23 cellular contexts compared by ENCODE assay signal in the genomic region with DNA sequence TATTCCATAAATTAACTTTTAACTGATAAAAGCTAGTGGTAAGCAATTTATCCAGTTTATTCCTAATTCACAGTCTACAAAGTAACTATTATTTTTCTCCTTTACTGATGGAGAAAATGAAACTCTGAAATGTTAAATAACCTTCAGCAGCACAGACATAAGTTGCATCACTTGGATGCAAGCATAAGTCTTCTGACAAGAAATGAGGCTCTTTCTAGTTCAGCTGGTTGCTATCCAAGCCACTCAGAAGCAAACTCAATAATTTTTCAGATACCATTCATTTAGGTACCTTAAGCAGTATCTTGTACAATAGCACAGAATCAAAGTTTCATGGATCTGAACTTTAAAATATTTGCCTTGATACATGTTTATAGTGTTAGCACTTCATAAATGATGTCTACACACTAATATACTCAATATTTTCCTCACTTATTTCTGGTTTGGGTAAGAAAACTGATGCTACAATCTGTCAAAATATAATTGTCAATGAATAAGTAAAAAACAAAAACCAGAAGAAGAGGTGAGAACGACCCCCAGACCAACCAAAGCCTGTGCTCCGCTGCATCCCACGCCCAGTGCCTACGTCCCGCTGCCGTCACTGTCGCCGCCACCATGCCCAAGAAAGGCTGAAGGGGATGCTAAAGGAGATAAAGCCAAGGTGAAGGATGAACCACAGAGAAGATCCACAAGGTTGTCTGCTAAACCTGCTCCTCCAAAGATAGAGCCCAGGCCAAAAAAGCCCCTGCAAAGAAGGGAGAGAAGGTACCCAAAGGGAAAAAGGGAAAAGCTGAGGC.
DNase-seq lines count a peak whose midpoint lies in the region; ATAC-seq and TF ChIP-seq lines count a peak whose summit lies in the region.
"Had no signal": no experiment of that assay in that cellular context is flagged by ENCODE, and none has a peak within 500 bp of the region (broad histone marks: within the 10 kb centered on the region; RNA-seq: fewer than 3 reads in every experiment).

No MANE protein-coding gene starts in this region.

- peak; percentile 18 for DNase-seq in GM03348 (ENCODE audit: low spot score)
- DNase-seq in fibroblast of peridontal ligament (ENCODE audit: extremely low read depth) = peak; percentile 56
- no peak for DNase-seq in stimulated activated naive B cell treated with anti-CD40 and anti-IgM and Interleukin-4, amounts not matched to agents 10 μg/mL and 1 μg/mL and 100 μg/mL, for 72 hours
- DNase-seq in NCI-H2227 (lab: John Stamatoyannopoulos, UW; ENCODE audit: unreplicated experiment) = no peak
- no peak for DNase-seq in SHP77 (lab: John Stamatoyannopoulos, UW)
- DNase-seq: ACHN; EL; GF-D8; KG1; NCI-H1092; NCI-H146; NCI-H2029; NCI-H226; NCI-H510A treated with DMSO at 0.1 percent for 48 hours; NCI-H774; NK-92 treated with Interleukin-12 subunit alpha and Interleukin-12 subunit beta, amount 100 ng/mL, for 24 hours; Peyer's patch had no signal

- no peaks in the 10 kb centered on the region for H3K27me3 Mint-ChIP-seq in stimulated activated naive B cell treated with anti-CD40 and anti-IgM and Interleukin-4, amounts not matched to agents 10 μg/mL and 1 μg/mL and 100 μg/mL, for 72 hours

- no peak for TF ChIP-seq CTCF in OCI-LY3 (IDR thresholded peaks at IDR 0.05; ENCODE audit: low read depth, low read length)

- H3K4me3 Mint-ChIP-seq in stimulated activated naive B cell treated with anti-CD40 and anti-IgM and Interleukin-4, amounts not matched to agents 10 μg/mL and 1 μg/mL and 100 μg/mL, for 72 hours = peak overlapping the region; percentile 10 to 50

- H3K9ac ChIP-seq in OCI-LY3 (ENCODE audit: low read length) = no peak overlapping the region

- no peak overlapping the region for H3K4me3 ChIP-seq in OCI-LY3 (ENCODE audit: low read length)
- H3K4me3 ChIP-seq: Peyer's patch, SJSA1 had no signal

- H3K27me3 ChIP-seq in OCI-LY3 (ENCODE audit: low read depth, low read length) = no peaks in the 10 kb centered on the region
- H3K27me3 ChIP-seq: Peyer's patch, SJSA1 had no signal

- H3K36me3 Mint-ChIP-seq in stimulated activated naive B cell treated with anti-CD40 and anti-IgM and Interleukin-4, amounts not matched to agents 10 μg/mL and 1 μg/mL and 100 μg/mL, for 72 hours = peaks cover 18 to 28% of the 10 kb centered on the region in 2 donors

- H3K9me3 Mint-ChIP-seq in stimulated activated naive B cell treated with anti-CD40 and anti-IgM and Interleukin-4, amounts not matched to agents 10 μg/mL and 1 μg/mL and 100 μg/mL, for 72 hours = no peaks in the 10 kb centered on the region

- H3K9me3 ChIP-seq in OCI-LY3 (ENCODE audit: insufficient read depth, low read length) = no peaks in the 10 kb centered on the region
- H3K9me3 ChIP-seq: Peyer's patch, SJSA1 had no signal

- H3K4me1 Mint-ChIP-seq in stimulated activated naive B cell treated with anti-CD40 and anti-IgM and Interleukin-4, amounts not matched to agents 10 μg/mL and 1 μg/mL and 100 μg/mL, for 72 hours = peaks cover 16 to 40% of the 10 kb centered on the region in 2 donors

- peaks cover 10% of the 10 kb centered on the region for H3K36me3 ChIP-seq in OCI-LY3 (replicated peaks; ENCODE audit: low read depth, low read length)
- H3K36me3 ChIP-seq: Peyer's patch, SJSA1 had no signal

- no peak for ATAC-seq in stimulated activated naive B cell treated with anti-CD40 and anti-IgM and Interleukin-4, amounts not matched to agents 10 μg/mL and 1 μg/mL and 100 μg/mL, for 72 hours (replicated peaks)
- ATAC-seq in HG02884 (IDR thresholded peaks at IDR 0.05; ENCODE audit: unreplicated experiment) = no peak
- ATAC-seq: HepG2 had no signal

- H3K79me2 ChIP-seq in OCI-LY3 (ENCODE audit: low read length) = peaks cover 20% of the 10 kb centered on the region

- peaks cover 11% of the 10 kb centered on the region for H4K20me1 ChIP-seq in OCI-LY3 (ENCODE audit: insufficient read depth, low read length)

- H3K4me2 ChIP-seq in OCI-LY3 (ENCODE audit: low read length) = peak overlapping the region; percentile 33; the same call in 1 of the 2 replicates

- peak overlapping the region; percentile 42 for H3K27ac ChIP-seq in OCI-LY3 (ENCODE audit: low read length)
- H3K27ac ChIP-seq: C4-2B, HL-60, Peyer's patch, SJSA1 had no signal

- H2AFZ ChIP-seq in OCI-LY3 (ENCODE audit: low read depth, low read length) = no peak overlapping the region

- H3K27ac Mint-ChIP-seq in stimulated activated naive B cell treated with anti-CD40 and anti-IgM and Interleukin-4, amounts not matched to agents 10 μg/mL and 1 μg/mL and 100 μg/mL, for 72 hours = peak overlapping the region; percentile 56

- peaks cover 53% of the 10 kb centered on the region for H3K4me1 ChIP-seq in OCI-LY3 (ENCODE audit: low read length)

Comparison
In these comparisons a context has a peak if more than half of its experiments do, and no peak if none do; other contexts are left out.
1. DNase-seq: peak in GM03348 (single experiment) and fibroblast of peridontal ligament (single experiment); none in stimulated activated naive B cell treated with anti-CD40 and anti-IgM and Interleukin-4, amounts not matched to agents 10 μg/mL and 1 μg/mL and 100 μg/mL, for 72 hours (single experiment), NCI-H2227 (single experiment) and SHP77 (0 of 2).